10 cellular contexts compared by ENCODE assay signal in genomic region chrX:65073233-65073632, GRCh38. TPM values are rescaled to one million over a fixed set of nuclear protein-coding genes. Genes with fewer than 3 reads are reported as not detected.
"Had no signal": no experiment of that assay in that cellular context is flagged by ENCODE, and none has a peak within 500 bp of the region (broad histone marks: within the 10 kb centered on the region; RNA-seq: fewer than 3 reads in every experiment).

No MANE protein-coding gene starts in this region.

- H3K4me3 ChIP-seq: K562 had no signal

- ATAC-seq: HepG2, K562 had no signal

- H3K9ac ChIP-seq: KMS-11 had no signal

- H3K27ac ChIP-seq: HL-60, KMS-11 had no signal

- H3K27me3 Mint-ChIP-seq: IgD-negative memory B cell had no signal

- DNase-seq: IMR-90, KBM-7, KG1 had no signal

- H3K4me2 ChIP-seq: KMS-11 had no signal

RNA-seq across cellular contexts. Expression of gene ZC3H12B, which starts 38.6 kb away (rescaled TPM):
- total RNA-seq: HT-29, HT1080 had no signal
